33 cellular contexts compared by ENCODE assay signal in genomic region chr6:91731939-91732338, GRCh38.
"Had no signal": no experiment of that assay in that cellular context is flagged by ENCODE, and none has a peak within 500 bp of the region (broad histone marks: within the 10 kb centered on the region; RNA-seq: fewer than 3 reads in every experiment).

No MANE protein-coding gene starts in this region.

- H3K4me3 Mint-ChIP-seq: T-helper 1 cell treated with Interleukin-12 subunit alpha and Interleukin-12 subunit beta and Interleukin-4 antibody, amounts not matched to agents 30 μg/mL and 1 μg/mL, for 36 hours had no signal

- H3K9me3 ChIP-seq: MG63, Peyer's patch, SJCRH30 had no signal

- H3K4me3 ChIP-seq: MG63, Peyer's patch, SJCRH30, SK-N-MC had no signal

- H3K27ac Mint-ChIP-seq: T-helper 1 cell treated with Interleukin-12 subunit alpha and Interleukin-12 subunit beta and Interleukin-4 antibody, amounts not matched to agents 30 μg/mL and 1 μg/mL, for 36 hours had no signal

- H3K36me3 ChIP-seq: MG63, Peyer's patch, SJCRH30 had no signal

- DNase-seq: Kasumi-1, MG63, MV-4-11, NCI-H1092, NCI-H1105, NCI-H1417 treated with DMSO at 0.1 percent for 48 hours, NCI-H1436 treated with DMSO at 0.1 percent for 48 hours, NCI-H1694 treated with DMSO at 0.1 percent for 48 hours, NCI-H187 treated with DMSO at 0.1 percent for 48 hours, NCI-H2029, NCI-H2081, NCI-H2171 treated with DMSO at 0.1 percent for 48 hours, NCI-H2227 treated with DMSO at 0.1 percent for 48 hours, NCI-H446 treated with DMSO at 0.1 percent for 48 hours, NCI-H510A, NCI-H524, NCI-H526, NCI-H69, NCI-H748 treated with DMSO at 0.1 percent for 48 hours, NCI-H82, OCI-M1, PC-3, Peyer's patch, SHP77, SIG-M5, SJCRH30, SW 1271, T-helper 1 cell had no signal

- H3K4me1 ChIP-seq: Peyer's patch, SJCRH30 had no signal

- H3K27me3 ChIP-seq: MG63, Peyer's patch, SJCRH30 had no signal

- ATAC-seq: PC-3, Right ventricle myocardium inferior, SK-N-SH treated with all-trans-retinoic acid at 6 μM for 48 hours had no signal

- H3K27ac ChIP-seq: Peyer's patch, RWPE1, SJCRH30, SK-N-MC had no signal
